16 cellular contexts compared by ENCODE assay signal in the genomic region with DNA sequence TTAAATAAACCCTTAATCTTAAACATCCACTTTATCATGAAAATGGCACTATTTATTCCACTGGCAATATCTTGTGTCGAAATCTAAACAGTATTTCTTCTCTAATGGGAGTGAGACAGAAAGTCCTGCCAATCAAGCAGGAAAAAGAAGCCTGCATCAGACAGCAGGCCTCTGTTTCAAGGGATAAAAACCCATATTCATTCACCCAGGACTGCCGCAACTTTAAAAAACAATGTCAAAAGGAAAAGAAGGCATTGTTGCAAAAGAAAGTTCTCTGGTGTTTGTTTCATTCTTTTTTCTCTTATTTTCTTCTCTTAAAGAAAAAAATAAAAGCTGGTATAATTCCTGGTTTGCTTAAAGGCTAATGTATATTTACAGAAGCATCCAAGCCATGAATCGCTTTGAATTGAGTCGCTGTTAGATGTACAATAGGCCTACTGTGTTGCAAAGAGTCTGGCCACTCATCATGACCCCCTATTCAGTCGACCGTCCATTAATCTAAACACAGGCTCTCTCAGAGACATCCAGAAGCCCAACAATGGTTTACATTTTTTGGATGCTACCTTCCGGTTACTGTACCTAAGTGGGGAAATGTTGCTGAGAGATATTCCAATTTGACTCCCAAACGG. TPM values are rescaled to one million over a fixed set of nuclear protein-coding genes. Genes with fewer than 3 reads are reported as not detected.
DNase-seq lines count a peak whose midpoint lies in the region; ATAC-seq, FAIRE-seq and TF ChIP-seq lines count a peak whose summit lies in the region.
"Had no signal": no experiment of that assay in that cellular context is flagged by ENCODE, and none has a peak within 500 bp of the region (broad histone marks: within the 10 kb centered on the region; RNA-seq: fewer than 3 reads in every experiment).

No MANE protein-coding gene starts in this region.

- no peak for TF ChIP-seq EP300 in K562 (IDR thresholded peaks at IDR 0.05; ENCODE audit: low read length)

- intact Hi-C loops in K562 (cut with micrococcal nuclease), result loop anchor here (1.0 to 10.0 kb wide), 5 partner anchors 63 to 1404 kb away; no protein-coding TSS in a partner anchor
- intact Hi-C loops in sciatic nerve (cut with DNase I), result no loop called here

- H3K4me3 Mint-ChIP-seq in T-cell, result no peak overlapping the region
- H3K4me3 Mint-ChIP-seq: activated T-helper 17 cell treated with anti-CD3 and anti-CD28 coated beads, Interleukin-2, amount 50 U/mL, for 72 hours; stimulated activated effector memory CD8-positive, alpha-beta T cell treated with anti-CD3 and anti-CD28 coated beads, Interleukin-12 subunit alpha, Interleukin-12 subunit beta, amount 100 ng/mL, for 72 hours had no signal

- H4K20me1 ChIP-seq in MM.1S (ENCODE audit: insufficient read depth, low read length) (no peaks in the 10 kb centered on the region), K562 (replicated peaks; ENCODE audit: control insufficient read depth, insufficient read depth, low read length) (no peaks in the 10 kb centered on the region)

- CTCF ChIA-PET in K562 (lab: Yijun Ruan, JAX; ENCODE audit: low intra/inter-chr PET ratio), result interaction anchor here (1.2 kb wide), 1 partner anchor 1331 kb away, joined by 3 read pairs; no protein-coding TSS in a partner anchor
- CTCF ChIA-PET in T-cell (lab: Charles Lee), result no interaction called here

- H3K4me3 ChIP-seq in MM.1S (ENCODE audit: low read length) (no peak overlapping the region), K562 (no peak overlapping the region)

- no peaks in the 10 kb centered on the region for H3K36me3 Mint-ChIP-seq in T-cell
- H3K36me3 Mint-ChIP-seq: stimulated activated effector memory CD8-positive, alpha-beta T cell treated with anti-CD3 and anti-CD28 coated beads, Interleukin-12 subunit alpha, Interleukin-12 subunit beta, amount 100 ng/mL, for 72 hours had no signal

- H3K79me2 ChIP-seq in MM.1S (ENCODE audit: low read length) (no peaks in the 10 kb centered on the region), K562 (ENCODE audit: control insufficient read depth, insufficient read depth, low read length) (no peaks in the 10 kb centered on the region)

- H3K4me2 ChIP-seq in MM.1S (ENCODE audit: low read depth, low read length) (peak overlapping the region; percentile 6; the same call in 1 of the 2 replicates), K562 (ENCODE audit: insufficient read depth, low read length) (no peak overlapping the region)

- no peaks in the 10 kb centered on the region for H3K9me1 ChIP-seq in K562 (ENCODE audit: control insufficient read depth, insufficient read depth, low read length)

- H3K9ac ChIP-seq in MM.1S (ENCODE audit: low read length), result no peak overlapping the region
- H3K9ac ChIP-seq in K562 (ENCODE audit: insufficient read depth in 1 of 2, low read depth in 2 of 2, low read length in 2 of 2), result no peak overlapping the region

- H3K27ac Mint-ChIP-seq in T-cell, result no peak overlapping the region
- H3K27ac Mint-ChIP-seq: activated T-helper 17 cell treated with anti-CD3 and anti-CD28 coated beads, Interleukin-2, amount 50 U/mL, for 72 hours; stimulated activated effector memory CD8-positive, alpha-beta T cell treated with anti-CD3 and anti-CD28 coated beads, Interleukin-12 subunit alpha, Interleukin-12 subunit beta, amount 100 ng/mL, for 72 hours had no signal

- POLR2A ChIA-PET in K562 (lab: Yijun Ruan, JAX), result interaction anchor here (1.2 kb wide), 1 partner anchor 15 kb away, joined by 8 read pairs; no protein-coding TSS in a partner anchor
- POLR2A ChIA-PET in T-cell (lab: Charles Lee), result no interaction called here

- no peaks in the 10 kb centered on the region for H3K9me2 ChIP-seq in MM.1S (replicated peaks; ENCODE audit: insufficient read depth, low read length)

- TF ChIP-seq POLR2A in K562 (conservative IDR thresholded peaks at IDR 0.05), result no peak

- ATAC-seq in K562 (no peak; the same call in 2 of the 3 replicates), sciatic nerve (peak; percentile 10), GM18870 (IDR thresholded peaks at IDR 0.05; ENCODE audit: unreplicated experiment) (no peak), T-cell (replicated peaks in 1 of 4) (no peak)
- ATAC-seq: activated T-helper 17 cell treated with anti-CD3 and anti-CD28 coated beads, Interleukin-2, amount 50 U/mL, for 72 hours; stimulated activated effector memory CD8-positive, alpha-beta T cell treated with anti-CD3 and anti-CD28 coated beads, Interleukin-12 subunit alpha, Interleukin-12 subunit beta, amount 100 ng/mL, for 72 hours had no signal

- in situ Hi-C loops in K562 (cut with MboI), result no loop called here

- H3K4me1 ChIP-seq in MM.1S (ENCODE audit: low read length) (no peaks in the 10 kb centered on the region), K562 (replicated peaks in 1 of 2; ENCODE audit: control insufficient read depth in 2 of 2, insufficient read depth in 2 of 2, low read length in 2 of 2) (peaks cover 0 to 7% of the 10 kb centered on the region in 2 experiments; a peak in 4 of 5 replicates)

- no peaks in the 10 kb centered on the region for H3K27me3 ChIP-seq in MM.1S (replicated peaks; ENCODE audit: insufficient read depth, low read length)
- no peaks in the 10 kb centered on the region for H3K27me3 ChIP-seq in K562 (ENCODE audit: control insufficient read depth in 2 of 2, insufficient read depth in 2 of 2, low read length in 2 of 2)
- H3K27me3 ChIP-seq: transverse colon had no signal

- H3K9me3 ChIP-seq in MM.1S (replicated peaks; ENCODE audit: insufficient read depth, low read length) (no peaks in the 10 kb centered on the region), K562 (replicated peaks; ENCODE audit: control insufficient read depth, insufficient read depth, low read depth, low read length) (no peaks in the 10 kb centered on the region)
- H3K9me3 ChIP-seq: transverse colon had no signal

- TF ChIP-seq CTCF in MM.1S (IDR thresholded peaks at IDR 0.05; ENCODE audit: low read length) (no peak), K562 (IDR thresholded peaks at IDR 0.05 in 2 of 3, conservative IDR thresholded peaks at IDR 0.05 in 1 of 3; ENCODE audit: insufficient read depth in 2 of 3, low read depth in 1 of 3, low read length in 3 of 3) (no peak)

- H3K4me1 Mint-ChIP-seq in T-cell, result peaks cover 0 to 5% (median 5%) of the 10 kb centered on the region in 3 donors
- H3K4me1 Mint-ChIP-seq: activated T-helper 17 cell treated with anti-CD3 and anti-CD28 coated beads, Interleukin-2, amount 50 U/mL, for 72 hours had no signal

- H3K36me3 ChIP-seq in MM.1S (replicated peaks; ENCODE audit: insufficient read depth, low read length) (no peaks in the 10 kb centered on the region), K562 (ENCODE audit: control insufficient read depth, insufficient read depth, low read length) (no peaks in the 10 kb centered on the region)
- H3K36me3 ChIP-seq: transverse colon had no signal

- H3K9me3 Mint-ChIP-seq in T-cell, result no peaks in the 10 kb centered on the region
- H3K9me3 Mint-ChIP-seq: activated T-helper 17 cell treated with anti-CD3 and anti-CD28 coated beads, Interleukin-2, amount 50 U/mL, for 72 hours; stimulated activated effector memory CD8-positive, alpha-beta T cell treated with anti-CD3 and anti-CD28 coated beads, Interleukin-12 subunit alpha, Interleukin-12 subunit beta, amount 100 ng/mL, for 72 hours had no signal

- DNase-seq in MM.1S (no peak), K562 (ENCODE audit: extremely low read depth in 1 of 4, low spot score in 3 of 4) (no peak), medulla oblongata (ENCODE audit: extremely low spot score) (peak; percentile 79), sciatic nerve (ENCODE audit: low spot score) (no peak), NCI-H345 (lab: John Stamatoyannopoulos, UW) (no peak), T-helper 1 cell (no peak), T-cell (no peak)
- DNase-seq: activated CD4-positive, CD25-positive, alpha-beta regulatory T cell; NCI-H1436 had no signal

- H2AFZ ChIP-seq in MM.1S (ENCODE audit: low read length) (no peak overlapping the region), K562 (ENCODE audit: low read depth, low read length) (peak overlapping the region; percentile 57)

- peaks cover 24% of the 10 kb centered on the region in 2 donors for H3K27me3 Mint-ChIP-seq in T-cell

- no peak for TF ChIP-seq RAD21 in K562 (CRISPR knock-in tag; conservative IDR thresholded peaks at IDR 0.05 in 1 of 2, IDR thresholded peaks at IDR 0.05 in 1 of 2)

- no peaks in the 10 kb centered on the region for H3F3A ChIP-seq in MM.1S (ENCODE audit: insufficient read depth, low read length)

- no peak for FAIRE-seq in K562 (lab: Jason Lieb, UNC)

- H3K27ac ChIP-seq in MM.1S (ENCODE audit: low read length) (no peak overlapping the region), K562 (ENCODE audit: extremely low read depth, low read depth, low read length) (no peak overlapping the region)
- H3K27ac ChIP-seq: transverse colon had no signal

- 37% methylated on average over 8 of the region's 8 CpGs for WGBS in K562 (ENCODE audit: insufficient coverage, low coverage, missing lambda C conversion rate)

- no TSS peak for BruUV-seq in K562 (replicated peaks; lab: Mats Ljungman, UMichigan)

RNA-seq across cellular contexts. Expression of a gene that starts 48.7 kb away (rescaled TPM):
- 0.30 TPM in 1 of 2 replicates, not detected in the other for total RNA-seq in K562 (2011; cell fraction: chromatin; rRNA removed; ENCODE audit: low replicate concordance)
- total RNA-seq in K562 (2011; cell fraction: nucleolus; rRNA removed), result not detected in 2 replicates
- total RNA-seq in K562 (2011; cell fraction: nucleoplasm; rRNA removed), result 0.29 TPM in 1 of 2 replicates, not detected in the other
- total RNA-seq in K562 (2014; rRNA removed) (0.12 TPM in 1 of 2 replicates, not detected in the other), K562 (2014; rRNA removed; fragmentation: Illumina TruSeq; extraction: Trizol) (0.11 TPM in 1 of 2 replicates, not detected in the other), K562 (2015; rRNA removed; fragmentation: Illumina TruSeq; extraction: Trizol) (not detected in 2 replicates), K562 (2021) (0.13 TPM in 1 of 2 replicates, not detected in the other), sciatic nerve (not detected), T-cell (under 1 TPM in 2 of 5 donors, not detected in 3; 0.19 to 0.47 TPM)
- polyA plus RNA-seq in K562 (2011; rRNA removed) (0.22 and 0.38 TPM in 2 replicates), K562 (2014; fragmentation: Illumina TruSeq; extraction: Trizol) (0.10 TPM in 1 of 2 replicates, not detected in the other), K562 (2014; fragmentation: Nextera tagmentation; extraction: Ambion mirVana) (under 1 TPM in 1 of 2 experiments, not detected in 1; 0.07 TPM), K562 (2014; rRNA removed) (not detected in 2 replicates)
- polyA plus RNA-seq in K562 (2011; cell fraction: cytosol; rRNA removed), result 0.06 and 0.07 TPM in 2 replicates
- polyA plus RNA-seq in K562 (2011; cell fraction: nucleus; rRNA removed), result 0.17 and 0.34 TPM in 2 replicates
- 0.07 and 0.08 TPM in 2 replicates for polyA plus RNA-seq in K562 (2012)
- polyA minus RNA-seq in K562 (2011; rRNA and poly(A)+ RNA removed), result 0.21 and 0.39 TPM in 2 replicates
- not detected in 2 replicates for polyA minus RNA-seq in K562 (2011; cell fraction: cytosol; rRNA and poly(A)+ RNA removed)
- polyA minus RNA-seq in K562 (2011; cell fraction: nucleus; rRNA and poly(A)+ RNA removed), result 0.22 TPM in 1 of 2 replicates, not detected in the other
- total RNA-seq: G401, posterior vena cava, transverse colon had no signal
- polyA plus RNA-seq: BJ had no signal
